ENCODE assay signal across 9 cellular contexts in the genomic region with DNA sequence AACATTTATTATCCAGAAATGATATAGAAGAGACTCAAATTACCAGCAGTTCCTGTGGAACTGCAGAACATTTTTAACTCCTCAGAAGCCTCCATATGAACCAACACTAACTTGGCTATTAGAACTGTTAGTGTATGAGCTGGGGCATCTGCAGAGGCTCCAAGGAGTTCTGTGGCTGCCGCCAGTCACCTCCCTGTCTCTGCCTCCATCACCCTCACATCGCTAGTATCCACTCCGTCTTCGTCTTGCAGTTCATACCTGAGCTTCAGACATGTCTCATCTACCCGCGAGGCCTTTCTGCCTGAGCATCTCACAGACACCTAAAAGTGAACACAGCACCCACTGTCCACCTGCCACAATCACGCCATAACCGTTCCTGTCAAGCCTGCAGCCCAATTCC.
"Had no signal": no experiment of that assay in that cellular context is flagged by ENCODE, and none has a peak within 500 bp of the region (broad histone marks: within the 10 kb centered on the region; RNA-seq: fewer than 3 reads in every experiment).

No MANE protein-coding gene starts in this region.

- H3K9ac ChIP-seq: GM23248 had no signal

- H3K27ac ChIP-seq: GM23248, HL-60 had no signal

- H3K36me3 ChIP-seq: HAP-1 had no signal

- H3K4me3 ChIP-seq: GM23248, HAP-1, K562 had no signal

- H3K4me1 ChIP-seq: HAP-1 had no signal

- ATAC-seq: HCT116, HepG2, K562 had no signal

- DNase-seq: GM23248, GOT3, H7, HFFc6 had no signal

- H3K9me3 ChIP-seq: HAP-1 had no signal

- H2AFZ ChIP-seq: GM23248 had no signal

- H3K4me3 Mint-ChIP-seq: HFFc6 had no signal

- H3K27ac Mint-ChIP-seq: HFFc6 had no signal
